In the genomic region with DNA sequence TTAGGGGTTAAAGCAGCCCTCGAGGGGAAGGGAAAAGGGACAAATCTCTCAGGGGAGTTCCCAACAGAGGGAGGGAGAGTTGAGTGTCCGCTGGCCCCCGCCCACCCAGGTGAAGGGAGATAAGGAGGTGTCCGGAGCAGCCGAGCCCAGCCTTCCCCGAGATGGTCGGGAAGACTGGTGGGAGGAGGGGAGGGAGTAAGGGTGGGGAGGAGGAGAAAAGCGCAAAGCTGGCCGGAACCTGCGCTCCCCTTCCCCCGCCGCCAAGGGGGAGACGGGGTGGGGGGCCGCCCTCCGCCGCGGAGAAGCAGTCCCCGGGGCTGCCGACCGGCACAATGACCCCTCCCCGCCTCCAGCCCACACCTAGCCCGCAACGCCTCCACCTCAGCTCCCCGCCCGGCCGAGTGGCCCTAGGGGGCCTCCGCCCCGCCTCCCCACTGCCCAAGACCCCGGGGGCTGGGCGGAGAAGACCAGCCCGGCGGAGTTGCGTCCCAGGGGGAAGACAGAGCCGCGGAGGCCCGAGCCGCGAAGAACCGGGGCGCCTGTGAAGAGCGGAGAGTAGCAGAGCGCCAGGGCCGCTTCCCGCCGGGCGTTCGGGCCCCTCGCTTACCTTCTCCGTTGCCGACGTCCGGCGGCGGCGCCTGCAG, we compare ENCODE assay signal across 1 cellular context.
TF ChIP-seq lines count a peak whose summit lies in the region.

No MANE protein-coding gene starts in this region.

TF ChIP-seq in GM23338, 12 proteins besides CTCF, POLR2A, EP300 and RAD21 (continued from another document):
- TF ChIP-seq ZNF462 (CRISPR knock-in tag; IDR thresholded peaks at IDR 0.05): no peak
- no peak for TF ChIP-seq POLR2AphosphoS5 (IDR thresholded peaks at IDR 0.05; ENCODE audit: low read depth)
- no peak for TF ChIP-seq ZNF331 (CRISPR knock-in tag; IDR thresholded peaks at IDR 0.05; ENCODE audit: low read depth)
- TF ChIP-seq REST (IDR thresholded peaks at IDR 0.05; ENCODE audit: unreplicated experiment): no peak
- TF ChIP-seq EZH2phosphoT487 (IDR thresholded peaks at IDR 0.05; ENCODE audit: unreplicated experiment): no peak
- TF ChIP-seq STAT1 (IDR thresholded peaks at IDR 0.05; ENCODE audit: unreplicated experiment): no peak
- TF ChIP-seq NANOG (IDR thresholded peaks at IDR 0.05; ENCODE audit: borderline replicate concordance): no peak
